In genomic region chr1:28437260-28437923, GRCh38 we compare ENCODE assay signal across 1 cellular context.
TF ChIP-seq lines count a peak whose summit lies in the region.

No MANE protein-coding gene starts in this region.

TF ChIP-seq in liver, 16 proteins besides CTCF, POLR2A, EP300 and RAD21 (continued from another document):
- TF ChIP-seq REST (IDR thresholded peaks at IDR 0.05) = no peak
